In genomic region chr2:238005528-238005927, GRCh38 we compare ENCODE assay signal across 15 cellular contexts. TPM values are rescaled to one million over a fixed set of nuclear protein-coding genes. Genes with fewer than 3 reads are reported as not detected.
DNase-seq lines count a peak whose midpoint lies in the region; ATAC-seq and TF ChIP-seq lines count a peak whose summit lies in the region.
"Had no signal": no experiment of that assay in that cellular context is flagged by ENCODE, and none has a peak within 500 bp of the region (broad histone marks: within the 10 kb centered on the region; RNA-seq: fewer than 3 reads in every experiment).

No MANE protein-coding gene starts in this region.

- TF ChIP-seq CTCF in epithelial cell of esophagus (IDR thresholded peaks at IDR 0.05; ENCODE audit: insufficient read depth, low read depth, low read length, missing control alignments) (no peak), natural killer cell (IDR thresholded peaks at IDR 0.05) (no peak)

- DNase-seq in T-helper 1 cell (no peak), epithelial cell of esophagus (ENCODE audit: low read depth) (peak; percentile 65), natural killer cell (no peak), medulla oblongata (ENCODE audit: extremely low spot score) (no peak), NCI-H510A treated with DMSO at 0.1 percent for 48 hours (lab: John Stamatoyannopoulos, UW) (no peak), NCI-H1092 (lab: John Stamatoyannopoulos, UW) (no peak)
- no peak for DNase-seq in activated T-helper 1 cell treated with anti-CD3 and anti-CD28 coated beads, Interleukin-12 subunit alpha, Interleukin-12 subunit beta, Interleukin-2, Interleukin-4 antibody, amounts not matched to agents 30 ng/mL and 10 ng/mL and 1 ng/mL, durations not matched to agents 14 hours and 24 hours and 36 hours (ENCODE audit: low spot score)
- DNase-seq: 8988T, MG63, NCI-H1105, NCI-H1694 treated with DMSO at 0.1 percent for 48 hours, NCI-H748 treated with DMSO at 0.1 percent for 48 hours, Right ventricle myocardium superior had no signal

- no peak for ATAC-seq in natural killer cell

- peak overlapping the region; percentile 21 for H3K27ac Mint-ChIP-seq in T-helper 1 cell treated with Interleukin-12 subunit alpha and Interleukin-12 subunit beta and Interleukin-4 antibody, amounts not matched to agents 30 μg/mL and 1 μg/mL, for 36 hours
- peak overlapping the region; percentile 56 for H3K27ac Mint-ChIP-seq in activated T-helper 1 cell treated with anti-CD3 and anti-CD28 coated beads, Interleukin-12 subunit alpha, Interleukin-12 subunit beta, Interleukin-2, Interleukin-4 antibody, amounts not matched to agents 30 ng/mL and 10 ng/mL and 1 ng/mL, durations not matched to agents 14 hours and 24 hours and 36 hours
- peak overlapping the region; percentile 35 to 75 for H3K27ac Mint-ChIP-seq in natural killer cell

- no peaks in the 10 kb centered on the region for H3K9me3 Mint-ChIP-seq in T-helper 1 cell treated with Interleukin-12 subunit alpha and Interleukin-12 subunit beta and Interleukin-4 antibody, amounts not matched to agents 30 μg/mL and 1 μg/mL, for 36 hours
- H3K9me3 Mint-ChIP-seq in activated T-helper 1 cell treated with anti-CD3 and anti-CD28 coated beads, Interleukin-12 subunit alpha, Interleukin-12 subunit beta, Interleukin-2, Interleukin-4 antibody, amounts not matched to agents 30 ng/mL and 10 ng/mL and 1 ng/mL, durations not matched to agents 14 hours and 24 hours and 36 hours = no peaks in the 10 kb centered on the region
- H3K9me3 Mint-ChIP-seq in natural killer cell = no peaks in the 10 kb centered on the region

- intact Hi-C loops in activated T-helper 1 cell treated with anti-CD3 and anti-CD28 coated beads, Interleukin-12 subunit alpha, Interleukin-12 subunit beta, Interleukin-2, Interleukin-4 antibody, amounts not matched to agents 30 ng/mL and 10 ng/mL and 1 ng/mL, durations not matched to agents 14 hours and 24 hours and 36 hours (cut with micrococcal nuclease) = no loop called here
- intact Hi-C loops in natural killer cell (cut with micrococcal nuclease) = no loop called here

- no peaks in the 10 kb centered on the region for H3K27me3 Mint-ChIP-seq in T-helper 1 cell treated with Interleukin-12 subunit alpha and Interleukin-12 subunit beta and Interleukin-4 antibody, amounts not matched to agents 30 μg/mL and 1 μg/mL, for 36 hours (ENCODE audit: low read depth)
- H3K27me3 Mint-ChIP-seq in activated T-helper 1 cell treated with anti-CD3 and anti-CD28 coated beads, Interleukin-12 subunit alpha, Interleukin-12 subunit beta, Interleukin-2, Interleukin-4 antibody, amounts not matched to agents 30 ng/mL and 10 ng/mL and 1 ng/mL, durations not matched to agents 14 hours and 24 hours and 36 hours (ENCODE audit: insufficient read depth) = no peaks in the 10 kb centered on the region
- H3K27me3 Mint-ChIP-seq in natural killer cell (ENCODE audit: low read depth in 2 of 2) = no peaks in the 10 kb centered on the region

- peaks cover 37% of the 10 kb centered on the region for H3K36me3 Mint-ChIP-seq in T-helper 1 cell treated with Interleukin-12 subunit alpha and Interleukin-12 subunit beta and Interleukin-4 antibody, amounts not matched to agents 30 μg/mL and 1 μg/mL, for 36 hours (ENCODE audit: low read depth)
- H3K36me3 Mint-ChIP-seq in activated T-helper 1 cell treated with anti-CD3 and anti-CD28 coated beads, Interleukin-12 subunit alpha, Interleukin-12 subunit beta, Interleukin-2, Interleukin-4 antibody, amounts not matched to agents 30 ng/mL and 10 ng/mL and 1 ng/mL, durations not matched to agents 14 hours and 24 hours and 36 hours (ENCODE audit: low read depth) = peaks cover 58% of the 10 kb centered on the region
- H3K36me3 Mint-ChIP-seq in natural killer cell = no peaks in the 10 kb centered on the region

- H3K4me3 ChIP-seq in epithelial cell of esophagus (ENCODE audit: low read length) = no peak overlapping the region
- H3K4me3 ChIP-seq: BLaER1 treated with 17β-estradiol and CSF1 and Interleukin-3, amounts not matched to agents 10 nM and 100 nM; MG63 had no signal

- H3K4me1 Mint-ChIP-seq in T-helper 1 cell treated with Interleukin-12 subunit alpha and Interleukin-12 subunit beta and Interleukin-4 antibody, amounts not matched to agents 30 μg/mL and 1 μg/mL, for 36 hours (ENCODE audit: low read depth) = peaks cover 48% of the 10 kb centered on the region
- peaks cover 66% of the 10 kb centered on the region for H3K4me1 Mint-ChIP-seq in activated T-helper 1 cell treated with anti-CD3 and anti-CD28 coated beads, Interleukin-12 subunit alpha, Interleukin-12 subunit beta, Interleukin-2, Interleukin-4 antibody, amounts not matched to agents 30 ng/mL and 10 ng/mL and 1 ng/mL, durations not matched to agents 14 hours and 24 hours and 36 hours (ENCODE audit: low read depth)
- H3K4me1 Mint-ChIP-seq in natural killer cell = peaks cover 63 to 66% of the 10 kb centered on the region in 2 donors

- no peak overlapping the region for H3K4me3 Mint-ChIP-seq in T-helper 1 cell treated with Interleukin-12 subunit alpha and Interleukin-12 subunit beta and Interleukin-4 antibody, amounts not matched to agents 30 μg/mL and 1 μg/mL, for 36 hours
- peak overlapping the region; percentile 28 for H3K4me3 Mint-ChIP-seq in activated T-helper 1 cell treated with anti-CD3 and anti-CD28 coated beads, Interleukin-12 subunit alpha, Interleukin-12 subunit beta, Interleukin-2, Interleukin-4 antibody, amounts not matched to agents 30 ng/mL and 10 ng/mL and 1 ng/mL, durations not matched to agents 14 hours and 24 hours and 36 hours
- no peak overlapping the region for H3K4me3 Mint-ChIP-seq in natural killer cell

RNA-seq across cellular contexts. Expression of gene UBE2F, which starts 38.7 kb away (rescaled TPM):
- 121 TPM in 2 replicates for total RNA-seq in activated T-helper 1 cell treated with anti-CD3 and anti-CD28 coated beads, Interleukin-12 subunit alpha, Interleukin-12 subunit beta, Interleukin-2, Interleukin-4 antibody, amounts not matched to agents 30 ng/mL and 10 ng/mL and 1 ng/mL, durations not matched to agents 14 hours and 24 hours and 36 hours
- total RNA-seq in natural killer cell = 100 to 1,000 TPM in 1 of 3 donors, 10 to 100 TPM in 2; 82.4 to 135 (median 96.1) TPM

RNA-seq across cellular contexts. Expression of gene SCLY, which starts 55.3 kb away (rescaled TPM):
- 109 and 119 TPM in 2 replicates for total RNA-seq in activated T-helper 1 cell treated with anti-CD3 and anti-CD28 coated beads, Interleukin-12 subunit alpha, Interleukin-12 subunit beta, Interleukin-2, Interleukin-4 antibody, amounts not matched to agents 30 ng/mL and 10 ng/mL and 1 ng/mL, durations not matched to agents 14 hours and 24 hours and 36 hours
- 10 to 100 TPM; 16.3 to 24.6 (median 20.1) TPM for total RNA-seq in natural killer cell
